Comparison of ENCODE assay signal across 15 cellular contexts in genomic region chr2:127059559-127059958, GRCh38. TPM values are rescaled to one million over a fixed set of nuclear protein-coding genes. Genes with fewer than 3 reads are reported as not detected.
DNase-seq lines count a peak whose midpoint lies in the region; TF ChIP-seq lines count a peak whose summit lies in the region.
"Had no signal": no experiment of that assay in that cellular context is flagged by ENCODE, and none has a peak within 500 bp of the region (broad histone marks: within the 10 kb centered on the region; RNA-seq: fewer than 3 reads in every experiment).

No MANE protein-coding gene starts in this region.

- no peaks in the 10 kb centered on the region for H3K9me3 ChIP-seq in osteoblast (ENCODE audit: low read depth, low read length)
- H3K9me3 ChIP-seq: BE2C had no signal

- TF ChIP-seq CTCF in RWPE1 (conservative IDR thresholded peaks at IDR 0.05; ENCODE audit: low read depth) (no peak), endothelial cell (IDR thresholded peaks at IDR 0.05; ENCODE audit: unreplicated experiment) (no peak), osteoblast (IDR thresholded peaks at IDR 0.05; ENCODE audit: extremely low read depth, low read depth, low read length) (no peak)

- CTCF ChIA-PET in RWPE1 (lab: Yijun Ruan, JAX) = no interaction called here

- no peaks in the 10 kb centered on the region for H3K79me2 ChIP-seq in osteoblast (ENCODE audit: insufficient read depth, low read length)

- H3K27ac ChIP-seq in RWPE1 (peak overlapping the region; percentile 27; the same call in 1 of the 2 replicates), osteoblast (ENCODE audit: low read depth, low read length) (no peak overlapping the region), temporal lobe (ENCODE audit: low read depth, low read length) (peak overlapping the region; percentile 53)
- H3K27ac ChIP-seq: GM23248 had no signal

- peaks cover 33% of the 10 kb centered on the region for H3K27me3 Mint-ChIP-seq in endothelial cell (ENCODE audit: unreplicated experiment)

- POLR2A ChIA-PET in RWPE1 (lab: Yijun Ruan, JAX; ENCODE audit: low non-redundant PET) = no interaction called here

- peak overlapping the region; percentile 30 for H3K27ac Mint-ChIP-seq in endothelial cell (ENCODE audit: unreplicated experiment)
- H3K27ac Mint-ChIP-seq: CD8-positive, alpha-beta T cell had no signal

- H3K4me1 ChIP-seq in osteoblast (ENCODE audit: insufficient read depth, low read length) = peaks cover 4% of the 10 kb centered on the region

- no peaks in the 10 kb centered on the region for H3K27me3 ChIP-seq in osteoblast (ENCODE audit: insufficient read depth, low read length)
- H3K27me3 ChIP-seq: BE2C had no signal

- no peaks in the 10 kb centered on the region for H3K9me3 Mint-ChIP-seq in endothelial cell (ENCODE audit: unreplicated experiment)
- H3K9me3 Mint-ChIP-seq: CD8-positive, alpha-beta T cell had no signal

- H3K36me3 ChIP-seq in osteoblast (ENCODE audit: insufficient read depth, low read length) = peaks cover 17% of the 10 kb centered on the region

- H3K36me3 Mint-ChIP-seq in endothelial cell (ENCODE audit: low read depth, unreplicated experiment) = peaks cover 32% of the 10 kb centered on the region

- peaks cover 3% of the 10 kb centered on the region for H4K20me1 ChIP-seq in osteoblast (ENCODE audit: insufficient read depth, low read length)

- no peak overlapping the region for H3K4me3 ChIP-seq in osteoblast (ENCODE audit: insufficient read depth, low read length)
- H3K4me3 ChIP-seq: GM23248 had no signal

- H3K4me2 ChIP-seq in osteoblast (ENCODE audit: insufficient read depth, low read length) = no peak overlapping the region

- no peak overlapping the region for H2AFZ ChIP-seq in osteoblast (ENCODE audit: low read length)
- H2AFZ ChIP-seq: GM23248 had no signal

- H3K4me3 Mint-ChIP-seq in endothelial cell (ENCODE audit: unreplicated experiment) = no peak overlapping the region
- H3K4me3 Mint-ChIP-seq: CD14-positive monocyte; CD8-positive, alpha-beta T cell had no signal

- DNase-seq in RWPE1 (ENCODE audit: low spot score) (no peak), endothelial cell (ENCODE audit: low spot score) (no peak), osteoblast (ENCODE audit: insufficient read length, low spot score, missing footprints) (peak; percentile 73), NCI-H526 treated with DMSO at 0.1 percent for 48 hours (lab: John Stamatoyannopoulos, UW) (no peak), NCI-H2107 treated with DMSO at 0.1 percent for 48 hours (lab: John Stamatoyannopoulos, UW; ENCODE audit: unreplicated experiment) (no peak), HUDEP-2 (lab: John Stamatoyannopoulos, UW; ENCODE audit: unreplicated experiment in 76 of 76) (no peak)
- DNase-seq: BE2C; CD8-positive, alpha-beta T cell; COR-L47; DMS153; DMS79 treated with DMSO at 0.1 percent for 48 hours; EL; GM23248 had no signal

- H3K4me1 Mint-ChIP-seq in endothelial cell (ENCODE audit: unreplicated experiment) = peaks cover 43% of the 10 kb centered on the region

RNA-seq across cellular contexts. Expression of gene BIN1, which starts 47.4 kb away (rescaled TPM):
- total RNA-seq in endothelial cell (ENCODE audit: unreplicated experiment) = 182 TPM
- total RNA-seq in osteoblast = 83.7 and 85.4 TPM in 2 replicates
- 42.8 TPM for total RNA-seq in temporal lobe
